Comparison of ENCODE assay signal across 13 cellular contexts in genomic region chr12:1611775-1612174, GRCh38. TPM values are rescaled to one million over a fixed set of nuclear protein-coding genes. Genes with fewer than 3 reads are reported as not detected.
DNase-seq lines count a peak whose midpoint lies in the region; ATAC-seq lines count a peak whose summit lies in the region.
"Had no signal": no experiment of that assay in that cellular context is flagged by ENCODE, and none has a peak within 500 bp of the region (broad histone marks: within the 10 kb centered on the region; RNA-seq: fewer than 3 reads in every experiment).

No MANE protein-coding gene starts in this region.

- ATAC-seq in left lobe of liver (peak; percentile 38), HG02884 (IDR thresholded peaks at IDR 0.05; ENCODE audit: unreplicated experiment) (no peak), HG02870 (IDR thresholded peaks at IDR 0.05; ENCODE audit: unreplicated experiment) (no peak), HG03095 (IDR thresholded peaks at IDR 0.05; ENCODE audit: unreplicated experiment) (no peak)
- ATAC-seq: HCT116, WTC11 had no signal

- DNase-seq in AG08396 (ENCODE audit: low spot score) (peak; percentile 64), LHCN-M2 (ENCODE audit: low read depth) (peak; percentile 86), brain pericyte (ENCODE audit: low read depth, low spot score) (peak; percentile 78), left lobe of liver (ENCODE audit: low spot score) (no peak), activated gamma-delta T cell (lab: John Stamatoyannopoulos, UW) (no peak)
- DNase-seq: CD8-positive, alpha-beta memory T cell; naive B cell; NCI-H774 had no signal

RNA-seq across cellular contexts. Expression of gene WNT5B, which starts 17.3 kb away (rescaled TPM):
- total RNA-seq in LHCN-M2 (2014; rRNA removed) (29.9 and 50.9 TPM in 2 replicates), left lobe of liver (4.2 TPM)
- 45.9 TPM for polyA plus RNA-seq in LHCN-M2 (2012)
- total RNA-seq: CD8-positive, alpha-beta memory T cell had no signal
- polyA plus RNA-seq: CD8-positive, alpha-beta memory T cell had no signal

RNA-seq across cellular contexts. Expression of gene FBXL14, which starts 17.4 kb away (rescaled TPM):
- total RNA-seq in LHCN-M2 (2014; rRNA removed) (14.4 and 17.2 TPM in 2 replicates), left lobe of liver (7.3 TPM)
- 5.9 TPM for polyA plus RNA-seq in LHCN-M2 (2012)

Comparison
In these comparisons a context has a peak if more than half of its experiments do, and no peak if none do; other contexts are left out.
1. DNase-seq: peak in AG08396 (single experiment), LHCN-M2 (single experiment) and brain pericyte (single experiment); none in left lobe of liver (single experiment) and activated gamma-delta T cell (single experiment).